In the genomic region with DNA sequence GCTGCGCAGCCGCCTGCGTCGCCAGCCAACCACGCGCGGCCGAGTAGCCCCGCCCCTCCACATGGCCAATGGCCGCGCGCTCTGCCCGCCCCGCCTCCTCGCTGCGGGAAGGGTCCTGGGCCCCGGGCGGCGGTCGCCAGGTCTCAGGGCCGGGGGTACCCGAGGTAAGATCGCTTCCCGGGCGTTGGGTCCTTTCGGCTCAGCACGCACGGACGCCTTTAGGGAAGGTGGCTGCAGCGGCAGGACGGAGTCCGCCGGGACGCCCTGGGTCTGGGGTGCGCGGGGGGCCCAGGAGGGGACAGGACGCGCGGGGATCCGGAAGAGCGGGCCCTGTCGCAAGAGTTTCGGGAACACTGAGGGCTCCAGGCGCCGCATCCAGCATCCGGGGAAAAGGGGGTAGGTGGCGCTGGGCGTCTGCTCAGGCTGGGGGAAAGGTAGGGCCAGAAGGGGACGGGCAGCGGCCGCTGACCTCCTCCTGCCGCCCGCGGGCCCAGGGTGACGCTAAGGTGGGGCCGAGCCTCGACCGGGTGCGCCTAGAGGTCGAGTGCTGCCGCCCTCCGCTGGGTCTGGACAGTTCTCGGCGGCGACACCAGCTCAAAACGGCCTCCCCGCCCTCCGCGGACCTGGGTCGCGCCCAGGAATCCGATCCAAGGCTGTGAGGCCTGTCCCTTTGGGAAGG, we compare ENCODE assay signal across 1 cellular context.
TF ChIP-seq lines count a peak whose summit lies in the region.

MAVS (plus strand) TSS at position 95 of the 679 bp plus-strand sequence. CDS start 7,791 bp downstream, outside the sequence.

TF ChIP-seq in HepG2, 621 proteins besides CTCF, POLR2A, EP300 and RAD21 (continued from another document and continues in another):
- TF ChIP-seq ZNF142 (CRISPR knock-in tag; IDR thresholded peaks at IDR 0.05), result peak; percentile 80
- TF ChIP-seq NR2F6 (IDR thresholded peaks at IDR 0.05), result no peak
- TF ChIP-seq NR2F6 (CRISPR knock-in tag; IDR thresholded peaks at IDR 0.05), result peak; percentile 25
- peak; percentile 98 for TF ChIP-seq ZFY (CRISPR knock-in tag; IDR thresholded peaks at IDR 0.05)
- TF ChIP-seq ZNF572 (CRISPR knock-in tag; IDR thresholded peaks at IDR 0.05), result no peak; the same call in 1 of the 2 replicates
- no peak for TF ChIP-seq SCMH1 (CRISPR knock-in tag; IDR thresholded peaks at IDR 0.05; ENCODE audit: borderline replicate concordance)
- TF ChIP-seq ZSCAN22 (CRISPR knock-in tag; IDR thresholded peaks at IDR 0.05), result 0 out of 2 replicates have a peak, but pooled peaks have one; percentile 36
- TF ChIP-seq ZNF563 (CRISPR knock-in tag; IDR thresholded peaks at IDR 0.05), result peak; percentile 75
- no peak for TF ChIP-seq HDAC6 (IDR thresholded peaks at IDR 0.05; ENCODE audit: low read depth, low read length)
- TF ChIP-seq ESRRA (CRISPR knock-in tag; IDR thresholded peaks at IDR 0.05; ENCODE audit: low read depth), result peak; percentile 40
- TF ChIP-seq GLI4 (CRISPR knock-in tag; IDR thresholded peaks at IDR 0.05; ENCODE audit: borderline replicate concordance), result no peak; the same call in 1 of the 2 replicates
- peak; percentile 8; the same call in 1 of the 2 replicates for TF ChIP-seq ZNF318 (CRISPR knock-in tag; IDR thresholded peaks at IDR 0.05)
- TF ChIP-seq KLF6 (CRISPR knock-in tag; IDR thresholded peaks at IDR 0.05), result peak; percentile 98
- peak; percentile 94; the same call in 1 of the 2 replicates for TF ChIP-seq ZBTB39 (CRISPR knock-in tag; IDR thresholded peaks at IDR 0.05)
- TF ChIP-seq RARG (CRISPR knock-in tag; IDR thresholded peaks at IDR 0.05; ENCODE audit: low read depth), result no peak
- TF ChIP-seq ZNF552 (CRISPR knock-in tag; IDR thresholded peaks at IDR 0.05; ENCODE audit: borderline replicate concordance), result peak; percentile 91
- TF ChIP-seq ZFP82 (CRISPR knock-in tag; IDR thresholded peaks at IDR 0.05; ENCODE audit: borderline replicate concordance), result peak; percentile 100
- 0 out of 2 replicates have a peak, but pooled peaks have one; percentile 57 for TF ChIP-seq CHCHD3 (CRISPR knock-in tag; IDR thresholded peaks at IDR 0.05)
- TF ChIP-seq, protein P1, sequence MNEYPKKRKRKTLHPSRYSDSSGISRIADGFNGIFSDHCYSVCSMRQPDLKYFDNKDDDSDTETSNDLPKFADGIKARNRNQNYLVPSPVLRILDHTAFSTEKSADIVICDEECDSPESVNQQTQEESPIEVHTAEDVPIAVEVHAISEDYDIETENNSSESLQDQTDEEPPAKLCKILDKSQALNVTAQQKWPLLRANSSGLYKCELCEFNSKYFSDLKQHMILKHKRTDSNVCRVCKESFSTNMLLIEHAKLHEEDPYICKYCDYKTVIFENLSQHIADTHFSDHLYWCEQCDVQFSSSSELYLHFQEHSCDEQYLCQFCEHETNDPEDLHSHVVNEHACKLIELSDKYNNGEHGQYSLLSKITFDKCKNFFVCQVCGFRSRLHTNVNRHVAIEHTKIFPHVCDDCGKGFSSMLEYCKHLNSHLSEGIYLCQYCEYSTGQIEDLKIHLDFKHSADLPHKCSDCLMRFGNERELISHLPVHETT (CRISPR knock-in tag; conservative IDR thresholded peaks at IDR 0.05), result peak; percentile 45
- TF ChIP-seq POLR2G (IDR thresholded peaks at IDR 0.05; ENCODE audit: low read depth, low read length), result peak; percentile 100
- TF ChIP-seq DMAP1 (CRISPR knock-in tag; IDR thresholded peaks at IDR 0.05), result peak; percentile 91
- peak; percentile 59; the same call in 1 of the 2 replicates for TF ChIP-seq NFE2L1 (CRISPR knock-in tag; IDR thresholded peaks at IDR 0.05; ENCODE audit: borderline replicate concordance)
- no peak for TF ChIP-seq TRIM24 (CRISPR knock-in tag; IDR thresholded peaks at IDR 0.05)
- TF ChIP-seq, protein P2, sequence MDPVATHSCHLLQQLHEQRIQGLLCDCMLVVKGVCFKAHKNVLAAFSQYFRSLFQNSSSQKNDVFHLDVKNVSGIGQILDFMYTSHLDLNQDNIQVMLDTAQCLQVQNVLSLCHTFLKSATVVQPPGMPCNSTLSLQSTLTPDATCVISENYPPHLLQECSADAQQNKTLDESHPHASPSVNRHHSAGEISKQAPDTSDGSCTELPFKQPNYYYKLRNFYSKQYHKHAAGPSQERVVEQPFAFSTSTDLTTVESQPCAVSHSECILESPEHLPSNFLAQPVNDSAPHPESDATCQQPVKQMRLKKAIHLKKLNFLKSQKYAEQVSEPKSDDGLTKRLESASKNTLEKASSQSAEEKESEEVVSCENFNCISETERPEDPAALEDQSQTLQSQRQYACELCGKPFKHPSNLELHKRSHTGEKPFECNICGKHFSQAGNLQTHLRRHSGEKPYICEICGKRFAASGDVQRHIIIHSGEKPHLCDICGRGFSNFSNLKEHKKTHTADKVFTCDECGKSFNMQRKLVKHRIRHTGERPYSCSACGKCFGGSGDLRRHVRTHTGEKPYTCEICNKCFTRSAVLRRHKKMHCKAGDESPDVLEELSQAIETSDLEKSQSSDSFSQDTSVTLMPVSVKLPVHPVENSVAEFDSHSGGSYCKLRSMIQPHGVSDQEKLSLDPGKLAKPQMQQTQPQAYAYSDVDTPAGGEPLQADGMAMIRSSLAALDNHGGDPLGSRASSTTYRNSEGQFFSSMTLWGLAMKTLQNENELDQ (CRISPR knock-in tag; IDR thresholded peaks at IDR 0.05; ENCODE audit: borderline replicate concordance), result peak; percentile 14; the same call in 1 of the 2 replicates
- TF ChIP-seq BRCA1 (CRISPR knock-in tag; IDR thresholded peaks at IDR 0.05), result 0 out of 2 replicates have a peak, but pooled peaks have one; percentile 14
- no peak; the same call in none of the 2 replicates for TF ChIP-seq BRD4 (CRISPR knock-in tag; IDR thresholded peaks at IDR 0.05)
- TF ChIP-seq CENPX (CRISPR knock-in tag; IDR thresholded peaks at IDR 0.05), result no peak
- peak; percentile 88 for TF ChIP-seq ZMAT3 (CRISPR knock-in tag; conservative IDR thresholded peaks at IDR 0.05)
- TF ChIP-seq AKAP8 (CRISPR knock-in tag; IDR thresholded peaks at IDR 0.05), result peak; percentile 78
- TF ChIP-seq RFXAP (CRISPR knock-in tag; IDR thresholded peaks at IDR 0.05; ENCODE audit: borderline replicate concordance), result peak; percentile 92
